In genomic region chr3:53635041-53635440, GRCh38 we compare ENCODE assay signal across 19 cellular contexts.
"Had no signal": no experiment of that assay in that cellular context is flagged by ENCODE, and none has a peak within 500 bp of the region (broad histone marks: within the 10 kb centered on the region; RNA-seq: fewer than 3 reads in every experiment).

No MANE protein-coding gene starts in this region.

- H2AFZ ChIP-seq: hepatocyte had no signal

- ATAC-seq: effector memory CD8-positive, alpha-beta T cell; esophagus mucosa; foreskin keratinocyte; gastroesophageal sphincter; heart left ventricle; left cardiac atrium; left ventricle myocardium superior; lower lobe of right lung; mucosa of descending colon had no signal

- H3K4me2 ChIP-seq: hepatocyte had no signal

- H3K36me3 ChIP-seq: colonic mucosa, gastroesophageal sphincter, heart left ventricle, left lung, lower lobe of right lung had no signal

- DNase-seq: colonic mucosa; cortex of kidney; effector CD8-positive, alpha-beta T cell; effector memory CD8-positive, alpha-beta T cell; endodermal cell; erythroblast; foreskin keratinocyte; heart left ventricle; hypothalamus; left cardiac atrium; left lung; left ventricle myocardium superior; lower lobe of right lung; mesenchymal stem cell; mucosa of descending colon had no signal

- H3K9me3 ChIP-seq: colonic mucosa, mucosa of descending colon had no signal

- H3K27me3 ChIP-seq: colonic mucosa, gastroesophageal sphincter, hepatocyte, left lung had no signal

- H3K4me1 ChIP-seq: colonic mucosa, foreskin keratinocyte, gastroesophageal sphincter, heart left ventricle, lower lobe of right lung had no signal

- H3K4me3 ChIP-seq: colonic mucosa, gastroesophageal sphincter, heart left ventricle, hepatocyte, left lung, lower lobe of right lung, mucosa of descending colon had no signal

- H3K27ac ChIP-seq: colonic mucosa, epithelial cell of prostate, foreskin keratinocyte, gastroesophageal sphincter, heart left ventricle, hepatocyte, left lung, lower lobe of right lung had no signal
